9 cellular contexts compared by ENCODE assay signal in genomic region chr3:107661447-107662108, GRCh38.
DNase-seq lines count a peak whose midpoint lies in the region; ATAC-seq and TF ChIP-seq lines count a peak whose summit lies in the region.
"Had no signal": no experiment of that assay in that cellular context is flagged by ENCODE, and none has a peak within 500 bp of the region (broad histone marks: within the 10 kb centered on the region; RNA-seq: fewer than 3 reads in every experiment).

No MANE protein-coding gene starts in this region.

- H3K36me3 ChIP-seq in muscle layer of duodenum (ENCODE audit: control insufficient read depth in 1 of 2, insufficient read depth in 2 of 2, low read length in 2 of 2) = no peaks in the 10 kb centered on the region

- peak overlapping the region; percentile 62 for H3K27ac ChIP-seq in muscle layer of duodenum (ENCODE audit: low read length)
- peak overlapping the region in 17 of 59 donors; percentile 0 to 56 (median 17) for H3K27ac ChIP-seq in dorsolateral prefrontal cortex

- no peak overlapping the region for H3K4me3 Mint-ChIP-seq in activated naive CD8-positive, alpha-beta T cell treated with anti-CD3 and anti-CD28 coated beads, Interleukin-2, amount 10 ng/mL, durations not matched to agents 7 days and 5 days

- H3K27ac Mint-ChIP-seq in activated naive CD8-positive, alpha-beta T cell treated with anti-CD3 and anti-CD28 coated beads, Interleukin-2, amount 10 ng/mL, durations not matched to agents 7 days and 5 days = peak overlapping the region; percentile 22

- H3K36me3 Mint-ChIP-seq in activated naive CD8-positive, alpha-beta T cell treated with anti-CD3 and anti-CD28 coated beads, Interleukin-2, amount 10 ng/mL, durations not matched to agents 7 days and 5 days = peaks cover 3% of the 10 kb centered on the region

- ATAC-seq in HG02759 (IDR thresholded peaks at IDR 0.05; ENCODE audit: unreplicated experiment) = peak; percentile 70
- peak; percentile 42 for ATAC-seq in activated naive CD8-positive, alpha-beta T cell treated with anti-CD3 and anti-CD28 coated beads, Interleukin-2, amount 10 ng/mL, durations not matched to agents 7 days and 5 days (ENCODE audit: low read depth)

- no peak for TF ChIP-seq CTCF in dorsolateral prefrontal cortex (IDR thresholded peaks at IDR 0.05 in 54 of 56, conservative IDR thresholded peaks at IDR 0.05 in 2 of 56; ENCODE audit: low read depth in 1 of 56, partially characterized antibody in 56 of 56)

- H3K27me3 Mint-ChIP-seq in activated naive CD8-positive, alpha-beta T cell treated with anti-CD3 and anti-CD28 coated beads, Interleukin-2, amount 10 ng/mL, durations not matched to agents 7 days and 5 days = no peaks in the 10 kb centered on the region

- intact Hi-C loops in dorsolateral prefrontal cortex (cut with DNase I) = loop anchor here (5.0 to 10.0 kb wide), 6 partner anchors 81 to 823 kb away; no protein-coding TSS in a partner anchor

- DNase-seq in DMS114 treated with DMSO at 0.1 percent for 48 hours (lab: John Stamatoyannopoulos, UW; ENCODE audit: unreplicated experiment) (peak; percentile 9), NCI-H774 (lab: John Stamatoyannopoulos, UW) (no peak), NCI-H226 (no peak), dorsolateral prefrontal cortex (no peak), kidney tubule cell (ENCODE audit: low spot score) (no peak)
- no peak for DNase-seq in activated naive CD8-positive, alpha-beta T cell treated with anti-CD3 and anti-CD28 coated beads, Interleukin-2, amount 10 ng/mL, durations not matched to agents 7 days and 5 days
- DNase-seq: SHP77 had no signal

- H3K4me1 ChIP-seq in muscle layer of duodenum (ENCODE audit: control insufficient read depth in 1 of 2, insufficient read depth in 2 of 2, low read length in 2 of 2) = peaks cover 5 to 19% of the 10 kb centered on the region in 2 donors

- no peaks in the 10 kb centered on the region for H3K9me3 Mint-ChIP-seq in activated naive CD8-positive, alpha-beta T cell treated with anti-CD3 and anti-CD28 coated beads, Interleukin-2, amount 10 ng/mL, durations not matched to agents 7 days and 5 days

- H3K27me3 ChIP-seq in muscle layer of duodenum (ENCODE audit: low read depth, low read length) = no peaks in the 10 kb centered on the region
- H3K27me3 ChIP-seq in dorsolateral prefrontal cortex = no peaks in the 10 kb centered on the region

- peaks cover 12% of the 10 kb centered on the region for H3K4me1 Mint-ChIP-seq in activated naive CD8-positive, alpha-beta T cell treated with anti-CD3 and anti-CD28 coated beads, Interleukin-2, amount 10 ng/mL, durations not matched to agents 7 days and 5 days

- no peaks in the 10 kb centered on the region for H3K9me3 ChIP-seq in muscle layer of duodenum (ENCODE audit: control insufficient read depth in 1 of 2, low read length in 2 of 2)

- POLR2A ChIA-PET in activated naive CD8-positive, alpha-beta T cell treated with anti-CD3 and anti-CD28 coated beads, Interleukin-2, amount 10 ng/mL, durations not matched to agents 7 days and 5 days (lab: Charles Lee) = no interaction called here

- peak overlapping the region; percentile 22 to 41 for H3K4me3 ChIP-seq in muscle layer of duodenum (ENCODE audit: low read depth in 1 of 2, low read length in 2 of 2)
- peak overlapping the region in 6 of 59 donors; percentile 15 to 34 (median 22) for H3K4me3 ChIP-seq in dorsolateral prefrontal cortex
